8 cellular contexts compared by ENCODE assay signal in the genomic region with DNA sequence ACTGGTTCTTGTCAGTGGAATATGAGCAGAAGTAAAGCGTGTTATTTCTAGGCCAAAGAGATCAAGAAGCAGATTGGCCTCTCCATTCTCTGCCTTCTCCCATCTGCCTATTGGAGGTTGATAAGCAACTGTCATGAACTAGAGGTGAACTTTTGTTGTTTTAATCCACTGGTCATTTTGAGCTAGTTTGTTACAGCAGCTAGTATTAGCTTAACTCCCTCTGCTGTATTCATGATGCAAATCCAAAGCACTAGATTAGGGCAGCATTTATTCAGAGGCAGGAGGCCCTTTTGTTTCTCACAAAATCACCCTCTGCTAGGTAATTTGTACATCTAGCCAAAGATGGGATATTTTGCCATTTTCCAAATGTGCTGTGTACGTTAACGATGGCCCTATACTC.
"Had no signal": no experiment of that assay in that cellular context is flagged by ENCODE, and none has a peak within 500 bp of the region (broad histone marks: within the 10 kb centered on the region; RNA-seq: fewer than 3 reads in every experiment).

No MANE protein-coding gene starts in this region.

- H3K4me3 Mint-ChIP-seq: IgD-negative memory B cell had no signal

- H3K4me3 ChIP-seq: K562 had no signal

- DNase-seq: IMR-90, KBM-7, KG1 had no signal

- H3K27me3 Mint-ChIP-seq: IgD-negative memory B cell had no signal

- H3K36me3 Mint-ChIP-seq: IgD-negative memory B cell had no signal

- ATAC-seq: K562 had no signal

- H3K27ac Mint-ChIP-seq: IgD-negative memory B cell had no signal

- H3K9ac ChIP-seq: KMS-11 had no signal

- H3K4me1 Mint-ChIP-seq: IgD-negative memory B cell had no signal

- H3K4me2 ChIP-seq: KMS-11 had no signal

- FAIRE-seq: HTR-8/SVneo, K562 had no signal

- H3K27ac ChIP-seq: HL-60, KMS-11 had no signal
